15 cellular contexts compared by ENCODE assay signal in genomic region chr13:21999666-22000065, GRCh38.
A peak's percentile ranks its signal among the peaks of the same experiment; 100 is the strongest.
DNase-seq lines count a peak whose midpoint lies in the region; ATAC-seq lines count a peak whose summit lies in the region.
"Had no signal": no experiment of that assay in that cellular context is flagged by ENCODE, and none has a peak within 500 bp of the region (broad histone marks: within the 10 kb centered on the region; RNA-seq: fewer than 3 reads in every experiment).

No MANE protein-coding gene starts in this region.

- H3K27me3 Mint-ChIP-seq in activated CD4-positive, alpha-beta T cell treated with anti-CD3 and anti-CD28 coated beads, Interleukin-2, amount 10 ng/mL, durations not matched to agents 24 days and 14 days = peaks cover 3% of the 10 kb centered on the region

- H3K27ac ChIP-seq in neuronal stem cell (replicated peaks; ENCODE audit: low read length) = no peak overlapping the region
- H3K27ac ChIP-seq: 22Rv1, GM23248 had no signal

- H3K18ac ChIP-seq in neuronal stem cell (ENCODE audit: low read length) = peak overlapping the region; percentile 83

- no peak overlapping the region for H3K27ac Mint-ChIP-seq in activated CD4-positive, alpha-beta T cell treated with anti-CD3 and anti-CD28 coated beads, Interleukin-2, amount 10 ng/mL, durations not matched to agents 24 days and 14 days
- H3K27ac Mint-ChIP-seq: B cell had no signal

- H3K4ac ChIP-seq in neuronal stem cell (ENCODE audit: low read length) = no peak overlapping the region

- H2AFZ ChIP-seq in neuronal stem cell (ENCODE audit: low read length) = no peak overlapping the region
- H2AFZ ChIP-seq: GM23248 had no signal

- H3K23ac ChIP-seq in neuronal stem cell (ENCODE audit: low read depth, low read length, poor library complexity) = no peak overlapping the region

- H3K4me2 ChIP-seq in neuronal stem cell (ENCODE audit: insufficient read depth, low read length, poor library complexity, severe bottlenecking) = no peak overlapping the region

- no peak overlapping the region for H2AK5ac ChIP-seq in neuronal stem cell (ENCODE audit: low read depth, low read length)

- no peaks in the 10 kb centered on the region for H3K36me3 ChIP-seq in neuronal stem cell (replicated peaks in 1 of 2; ENCODE audit: control insufficient read depth in 2 of 2, insufficient read depth in 2 of 2, low read length in 2 of 2)

- peaks cover under 1% of the 10 kb centered on the region for H3K9me3 Mint-ChIP-seq in activated CD4-positive, alpha-beta T cell treated with anti-CD3 and anti-CD28 coated beads, Interleukin-2, amount 10 ng/mL, durations not matched to agents 24 days and 14 days

- ATAC-seq in GM18517 (IDR thresholded peaks at IDR 0.05; ENCODE audit: unreplicated experiment) = no peak

- no peaks in the 10 kb centered on the region for H3K27me3 ChIP-seq in neuronal stem cell (ENCODE audit: control insufficient read depth in 3 of 3, insufficient read depth in 3 of 3, low read depth in 1 of 3, low read length in 3 of 3)

- no peak overlapping the region for H2BK5ac ChIP-seq in neuronal stem cell (ENCODE audit: low read length)

- H4K8ac ChIP-seq in neuronal stem cell (ENCODE audit: low read depth, low read length) = no peak overlapping the region

- peak; percentile 16 for DNase-seq in activated CD4-positive, alpha-beta T cell treated with anti-CD3 and anti-CD28 coated beads, Interleukin-2, amount 10 ng/mL, durations not matched to agents 24 days and 14 days
- DNase-seq in activated CD4-positive, alpha-beta T cell treated with anti-CD3 and anti-CD28 coated beads, Interleukin-2, amount 50 U/mL, for 1 hour = no peak
- DNase-seq in mucosa of gallbladder (ENCODE audit: low spot score) (peak; percentile 4), neuronal stem cell (ENCODE audit: low spot score) (no peak), GDM1 (lab: John Stamatoyannopoulos, UW) (no peak)
- DNase-seq: C1 segment of cervical spinal cord; Calu3; CD4-positive, alpha-beta memory T cell; COR-L47; GM23248; H7; HCEC 1CT had no signal

- intact Hi-C loops in activated CD4-positive, alpha-beta T cell treated with anti-CD3 and anti-CD28 coated beads, Interleukin-2, amount 10 ng/mL, durations not matched to agents 24 days and 14 days (cut with micrococcal nuclease) = no loop called here

- H4K91ac ChIP-seq in neuronal stem cell (ENCODE audit: low read depth, low read length, poor library complexity) = no peak overlapping the region

- H2BK12ac ChIP-seq in neuronal stem cell (ENCODE audit: low read length) = no peak overlapping the region

- H3K4me1 Mint-ChIP-seq in activated CD4-positive, alpha-beta T cell treated with anti-CD3 and anti-CD28 coated beads, Interleukin-2, amount 10 ng/mL, durations not matched to agents 24 days and 14 days = no peaks in the 10 kb centered on the region

- no peak overlapping the region for H2BK120ac ChIP-seq in neuronal stem cell (ENCODE audit: low read depth, low read length)

- no peak overlapping the region for H3K4me3 ChIP-seq in neuronal stem cell (ENCODE audit: low read length in 2 of 2)
- H3K4me3 ChIP-seq: GM23248 had no signal

- peak overlapping the region; percentile 72 for H2BK15ac ChIP-seq in neuronal stem cell (ENCODE audit: low read length)

- H3K4me1 ChIP-seq in neuronal stem cell (ENCODE audit: control insufficient read depth in 2 of 2, insufficient read depth in 1 of 2, low read depth in 1 of 2, low read length in 2 of 2) = peaks cover 0 to 8% of the 10 kb centered on the region in 2 donors

- no peaks in the 10 kb centered on the region for H3K36me3 Mint-ChIP-seq in activated CD4-positive, alpha-beta T cell treated with anti-CD3 and anti-CD28 coated beads, Interleukin-2, amount 10 ng/mL, durations not matched to agents 24 days and 14 days (ENCODE audit: low read depth)
- H3K36me3 Mint-ChIP-seq: CD4-positive, alpha-beta memory T cell had no signal

- WGBS in neuronal stem cell (ENCODE audit: extremely low coverage in 2 of 2, insufficient read length in 2 of 2, insufficient replicate concordance in 1 of 2), 2 donors = no CpG with 5 or more reads among the region's 6 CpGs

- H3K14ac ChIP-seq in neuronal stem cell (ENCODE audit: low read length) = peak overlapping the region; percentile 14

- H3K4me3 Mint-ChIP-seq in activated CD4-positive, alpha-beta T cell treated with anti-CD3 and anti-CD28 coated beads, Interleukin-2, amount 10 ng/mL, durations not matched to agents 24 days and 14 days = no peak overlapping the region
- H3K4me3 Mint-ChIP-seq: B cell had no signal

- no peaks in the 10 kb centered on the region for H3K79me1 ChIP-seq in neuronal stem cell (ENCODE audit: low read depth, low read length)

- peaks cover 0 to 1% of the 10 kb centered on the region in 2 donors for H3K9me3 ChIP-seq in neuronal stem cell (replicated peaks in 1 of 2; ENCODE audit: control insufficient read depth in 2 of 2, insufficient read depth in 1 of 2, low read depth in 1 of 2, low read length in 2 of 2)

- H3K9ac ChIP-seq in neuronal stem cell (ENCODE audit: low read depth, low read length, poor library complexity) = no peak overlapping the region
- H3K9ac ChIP-seq: GM23248 had no signal

Comparison
In these comparisons a context has a peak if more than half of its experiments do, and no peak if none do; other contexts are left out.
1. DNase-seq: peak in activated CD4-positive, alpha-beta T cell treated with anti-CD3 and anti-CD28 coated beads, Interleukin-2, amount 10 ng/mL, durations not matched to agents 24 days and 14 days (single experiment) and mucosa of gallbladder (single experiment); none in activated CD4-positive, alpha-beta T cell treated with anti-CD3 and anti-CD28 coated beads, Interleukin-2, amount 50 U/mL, for 1 hour (single experiment), neuronal stem cell (single experiment) and GDM1 (single experiment).